ENCODE assay signal across 27 cellular contexts in the genomic region with DNA sequence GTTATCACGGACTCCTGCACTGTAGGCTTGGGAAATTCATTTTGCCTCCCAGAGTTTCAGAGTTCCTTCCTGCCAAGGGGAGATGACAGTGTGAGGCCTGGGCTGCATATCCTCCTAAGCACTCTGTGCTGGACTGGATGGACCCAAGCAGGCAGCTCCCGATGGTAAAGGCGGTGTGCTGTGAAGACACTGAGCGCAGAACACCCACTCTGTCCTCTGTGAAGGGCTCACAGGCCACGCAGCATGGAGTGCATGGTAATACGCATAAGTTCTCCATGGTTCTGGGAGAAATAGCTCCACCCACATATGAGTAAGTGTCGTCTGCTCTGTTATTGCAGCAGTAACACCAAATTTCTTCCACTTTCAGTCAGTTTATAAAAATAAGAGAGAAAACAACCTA. TPM values are rescaled to one million over a fixed set of nuclear protein-coding genes. Genes with fewer than 3 reads are reported as not detected.
DNase-seq lines count a peak whose midpoint lies in the region; ATAC-seq and TF ChIP-seq lines count a peak whose summit lies in the region.
"Had no signal": no experiment of that assay in that cellular context is flagged by ENCODE, and none has a peak within 500 bp of the region (broad histone marks: within the 10 kb centered on the region; RNA-seq: fewer than 3 reads in every experiment).

No MANE protein-coding gene starts in this region.

- TF ChIP-seq POLR2A in thyroid gland (IDR thresholded peaks at IDR 0.05): no peak

- 77 to 79% methylated on average over 7 of the region's 7 CpGs for WGBS in GM23248 (ENCODE audit: low coverage in 1 of 2, low lambda C conversion rate in 2 of 2, missing lambda C conversion rate in 2 of 2), 2 experiments
- 85 to 92% methylated on average over 7 of the region's 7 CpGs for WGBS in thyroid gland, 2 donors

- DNase-seq in GM23248 (peak; percentile 32), chondrocyte (ENCODE audit: low spot score) (no peak), thyroid gland (no peak)
- DNase-seq in stimulated activated naive CD4-positive, alpha-beta T cell treated with Interleukin-2 at 50 U/mL for 16 hours (lab: John Stamatoyannopoulos, UW): no peak
- DNase-seq: Caco-2; CD4-positive, alpha-beta memory T cell; DMS 273 treated with DMSO at 0.1 percent for 48 hours; KBM-7; NCI-H1092; NCI-H1436 treated with DMSO at 0.1 percent for 48 hours; NCI-H2029 treated with DMSO at 0.1 percent for 48 hours; NCI-H2171; NCI-H345; NCI-H524; NCI-H774; NK-92 treated with Interleukin-12 subunit alpha and Interleukin-12 subunit beta, amount 100 ng/mL, for 24 hours; SIG-M5; SK-N-SH had no signal

- peak overlapping the region; percentile 68 for H3K27ac Mint-ChIP-seq in chondrocyte (ENCODE audit: unreplicated experiment)
- H3K27ac Mint-ChIP-seq in nephron: peak overlapping the region in 2 of 3 experiments; percentile 27 to 89
- H3K27ac Mint-ChIP-seq: CD4-positive, alpha-beta memory T cell had no signal

- H3K27me3 ChIP-seq in GM23248 (replicated peaks; ENCODE audit: insufficient read depth) (no peaks in the 10 kb centered on the region), subcutaneous abdominal adipose tissue (ENCODE audit: control insufficient read depth in 5 of 5, insufficient read depth in 4 of 5, low read length in 5 of 5) (no peaks in the 10 kb centered on the region), thyroid gland (no peaks in the 10 kb centered on the region)
- H3K27me3 ChIP-seq: BLaER1 had no signal

- H3K4me3 ChIP-seq in GM23248 (no peak overlapping the region), subcutaneous abdominal adipose tissue (ENCODE audit: low read depth in 1 of 5, low read length in 5 of 5) (no peak overlapping the region), thyroid gland (replicated peaks in 1 of 3) (no peak overlapping the region)
- H3K4me3 ChIP-seq: A549, BLaER1 had no signal

- H3K9me3 ChIP-seq in GM23248 (ENCODE audit: low read depth) (no peaks in the 10 kb centered on the region), subcutaneous abdominal adipose tissue (ENCODE audit: control insufficient read depth in 5 of 5, low read length in 5 of 5) (no peaks in the 10 kb centered on the region), thyroid gland (no peaks in the 10 kb centered on the region)
- H3K9me3 ChIP-seq: A549, BLaER1, Caco-2, SK-N-SH had no signal

- no peaks in the 10 kb centered on the region for H3K9me2 ChIP-seq in GM23248 (ENCODE audit: insufficient read depth)
- H3K9me2 ChIP-seq: SK-N-SH had no signal

- H3K4me3 Mint-ChIP-seq in chondrocyte (ENCODE audit: unreplicated experiment): no peak overlapping the region
- no peak overlapping the region for H3K4me3 Mint-ChIP-seq in nephron
- H3K4me3 Mint-ChIP-seq: CD4-positive, alpha-beta memory T cell had no signal

- TF ChIP-seq CTCF in chondrocyte (IDR thresholded peaks at IDR 0.05) (no peak), nephron (IDR thresholded peaks at IDR 0.05; ENCODE audit: unreplicated experiment in 3 of 3) (no peak), thyroid gland (IDR thresholded peaks at IDR 0.05) (no peak)

- no peaks in the 10 kb centered on the region for H3K36me3 ChIP-seq in GM23248 (ENCODE audit: low read depth)
- H3K36me3 ChIP-seq in subcutaneous abdominal adipose tissue (ENCODE audit: control insufficient read depth in 5 of 5, insufficient read depth in 5 of 5, low read length in 5 of 5): no peaks in the 10 kb centered on the region
- no peaks in the 10 kb centered on the region for H3K36me3 ChIP-seq in thyroid gland
- H3K36me3 ChIP-seq: BLaER1 had no signal

- H3K9ac ChIP-seq in GM23248: no peak overlapping the region
- H3K9ac ChIP-seq in subcutaneous abdominal adipose tissue (ENCODE audit: low read length in 5 of 5): no peak overlapping the region
- H3K9ac ChIP-seq: BLaER1, SK-N-SH had no signal

- H3K27ac ChIP-seq in GM23248 (no peak overlapping the region), subcutaneous abdominal adipose tissue (ENCODE audit: low read depth, low read length) (peak overlapping the region; percentile 73), thyroid gland (no peak overlapping the region)
- H3K27ac ChIP-seq: A549, BLaER1, RWPE1 had no signal

- no peaks in the 10 kb centered on the region for H4K20me1 ChIP-seq in GM23248 (ENCODE audit: insufficient read depth)
- H4K20me1 ChIP-seq: BLaER1 had no signal

- ATAC-seq in GM21447 (IDR thresholded peaks at IDR 0.05; ENCODE audit: unreplicated experiment) (no peak), HG02852 (IDR thresholded peaks at IDR 0.05; ENCODE audit: unreplicated experiment) (no peak)
- ATAC-seq: A549, HepG2 had no signal

- H3K79me2 ChIP-seq in GM23248 (ENCODE audit: insufficient read depth): no peaks in the 10 kb centered on the region

- H3K4me1 ChIP-seq in GM23248 (ENCODE audit: insufficient read depth): no peaks in the 10 kb centered on the region
- H3K4me1 ChIP-seq in subcutaneous abdominal adipose tissue (ENCODE audit: control insufficient read depth in 5 of 5, insufficient read depth in 5 of 5, low read length in 5 of 5): peaks cover 9 to 82% (median 60%) of the 10 kb centered on the region in 5 donors
- peaks cover 27 to 48% of the 10 kb centered on the region in 2 donors for H3K4me1 ChIP-seq in thyroid gland
- H3K4me1 ChIP-seq: A549, BLaER1, Caco-2 had no signal

- no peaks in the 10 kb centered on the region for H3F3A ChIP-seq in GM23248 (ENCODE audit: insufficient read depth)

- 0 out of 2 replicates have a peak overlapping the region, but pooled peaks have one; percentile 14 for H2AFZ ChIP-seq in GM23248

- H3K4me2 ChIP-seq in GM23248 (ENCODE audit: unreplicated experiment): no peak overlapping the region
- H3K4me2 ChIP-seq: A549, BLaER1, SK-N-SH had no signal

- no peaks in the 10 kb centered on the region for H3K27me3 Mint-ChIP-seq in chondrocyte (ENCODE audit: low read depth)
- H3K27me3 Mint-ChIP-seq in nephron (ENCODE audit: low read depth): no peaks in the 10 kb centered on the region

- intact Hi-C loops in thyroid gland (cut with DNase I): no loop called here

- in situ Hi-C loops in GM23248 (cut with MboI): no loop called here

- H3K9me3 Mint-ChIP-seq in chondrocyte (ENCODE audit: low read depth) (no peaks in the 10 kb centered on the region), nephron (no peaks in the 10 kb centered on the region)

- H3K36me3 Mint-ChIP-seq in chondrocyte (ENCODE audit: low read depth): no peaks in the 10 kb centered on the region
- H3K36me3 Mint-ChIP-seq in nephron (ENCODE audit: low read depth): no peaks in the 10 kb centered on the region
- H3K36me3 Mint-ChIP-seq: CD4-positive, alpha-beta memory T cell had no signal

- H3K4me1 Mint-ChIP-seq in chondrocyte (ENCODE audit: low read depth) (peaks cover 93% of the 10 kb centered on the region), nephron (peaks cover 89% of the 10 kb centered on the region)
- H3K4me1 Mint-ChIP-seq: CD4-positive, alpha-beta memory T cell had no signal

RNA-seq across cellular contexts. Expression of a gene that starts 55.8 kb away (rescaled TPM):
- 1.3 and 1.7 TPM in 2 replicates for total RNA-seq in GM23248 (2014; rRNA removed; shearing (Covaris generic))
- 0.29 and 0.35 TPM in 2 replicates for polyA plus RNA-seq in GM23248 (2016; fragmentation: Nextera tagmentation; extraction: Ambion mirVana)
- total RNA-seq in chondrocyte (2.7 to 9.3 TPM (median 7.9 TPM) in 3 replicates), thyroid gland (100 to 1,000 TPM in 3 of 4 donors, 10 to 100 TPM in 1; 91.0 to 153 (median 124) TPM)
- total RNA-seq: H4, HepG2 had no signal
- polyA plus RNA-seq: HepG2 had no signal
